Comparison of ENCODE assay signal across 9 cellular contexts in genomic region chr2:179268277-179268935, GRCh38. TPM values are rescaled to one million over a fixed set of nuclear protein-coding genes. Genes with fewer than 3 reads are reported as not detected.
DNase-seq lines count a peak whose midpoint lies in the region; ATAC-seq lines count a peak whose summit lies in the region.
"Had no signal": no experiment of that assay in that cellular context is flagged by ENCODE, and none has a peak within 500 bp of the region (broad histone marks: within the 10 kb centered on the region; RNA-seq: fewer than 3 reads in every experiment).

No MANE protein-coding gene starts in this region.

- peak overlapping the region; percentile 31 for H3K9ac ChIP-seq in mesenchymal stem cell (ENCODE audit: low read length)

- no peaks in the 10 kb centered on the region for H3K79me1 ChIP-seq in mesenchymal stem cell (replicated peaks; ENCODE audit: low read length, poor library complexity, severe bottlenecking)

- no peak overlapping the region for H2BK5ac ChIP-seq in mesenchymal stem cell (ENCODE audit: low read depth, low read length, poor library complexity, severe bottlenecking)

- H3K4me3 ChIP-seq in SJSA1: no peak overlapping the region
- no peak overlapping the region for H3K4me3 ChIP-seq in mesenchymal stem cell (ENCODE audit: insufficient read depth in 1 of 2, low read depth in 1 of 2, low read length in 2 of 2)

- H3K9me3 ChIP-seq in SJSA1 (replicated peaks): no peaks in the 10 kb centered on the region
- H3K9me3 ChIP-seq in mesenchymal stem cell (ENCODE audit: control insufficient read depth, low read length): no peaks in the 10 kb centered on the region

- DNase-seq in NOMO-1 (lab: John Stamatoyannopoulos, UW; ENCODE audit: unreplicated experiment in 2 of 2) (peak; percentile 41 to 43), NOMO-1 treated with dmso at 0.1 percent for 144 hours (lab: John Stamatoyannopoulos, UW; ENCODE audit: unreplicated experiment) (no peak), SJSA1 (ENCODE audit: low read depth in 1 of 2, low spot score in 2 of 2) (peak; percentile 81 to 86), mesenchymal stem cell (peak; percentile 25), left colon (no peak), NCI-H524 treated with DMSO at 0.1 percent for 48 hours (lab: John Stamatoyannopoulos, UW) (no peak), NCI-H82 (lab: John Stamatoyannopoulos, UW) (no peak)

- H3K4me1 ChIP-seq in SJSA1 (replicated peaks) (peaks cover 61% of the 10 kb centered on the region), mesenchymal stem cell (ENCODE audit: control insufficient read depth, insufficient read depth, low read depth, low read length) (no peaks in the 10 kb centered on the region)

- H3K14ac ChIP-seq in mesenchymal stem cell (ENCODE audit: low read length in 2 of 2): no peak overlapping the region

- no peak overlapping the region for H3K4me2 ChIP-seq in mesenchymal stem cell (ENCODE audit: low read length, poor library complexity, severe bottlenecking)

- H3K27ac ChIP-seq in SJSA1 (peak overlapping the region; percentile 41), mesenchymal stem cell (ENCODE audit: low read length, poor library complexity, severe bottlenecking) (no peak overlapping the region)

- no peak overlapping the region for H2BK120ac ChIP-seq in mesenchymal stem cell (ENCODE audit: low read depth, low read length)

- H4K8ac ChIP-seq in mesenchymal stem cell (ENCODE audit: low read length): no peak overlapping the region

- no peak overlapping the region for H2AFZ ChIP-seq in mesenchymal stem cell (ENCODE audit: low read depth, low read length)

- H4K91ac ChIP-seq in mesenchymal stem cell (ENCODE audit: low read length): no peak overlapping the region

- peaks cover 10% of the 10 kb centered on the region; the same call in 1 of the 2 replicates for H3K36me3 ChIP-seq in SJSA1
- H3K36me3 ChIP-seq in mesenchymal stem cell (ENCODE audit: control insufficient read depth in 1 of 2, insufficient read depth in 2 of 2, low read depth in 1 of 2, low read length in 2 of 2): no peaks in the 10 kb centered on the region

- intact Hi-C loops in left colon (cut with DNase I, micrococcal nuclease): no loop called here

- ATAC-seq in HG02852 (IDR thresholded peaks at IDR 0.05; ENCODE audit: unreplicated experiment) (peak; percentile 46), left colon (no peak)
- ATAC-seq: Panc1 had no signal

- no peak overlapping the region for H3K23ac ChIP-seq in mesenchymal stem cell (ENCODE audit: low read length in 2 of 2)

- H3K4ac ChIP-seq in mesenchymal stem cell (ENCODE audit: low read depth in 1 of 2, low read length in 2 of 2): peak overlapping the region in 1 of 2 experiments; percentile 15

- no peak overlapping the region for H2BK12ac ChIP-seq in mesenchymal stem cell (ENCODE audit: low read length in 2 of 2)

- H3K27me3 ChIP-seq in SJSA1 (replicated peaks) (no peaks in the 10 kb centered on the region), mesenchymal stem cell (ENCODE audit: control insufficient read depth in 1 of 2, insufficient read depth in 1 of 2, low read length in 2 of 2) (no peaks in the 10 kb centered on the region)

- H3K18ac ChIP-seq in mesenchymal stem cell (ENCODE audit: low read depth in 1 of 2, low read length in 2 of 2): no peak overlapping the region

- H2AK5ac ChIP-seq in mesenchymal stem cell (ENCODE audit: low read length, severe bottlenecking): no peak overlapping the region

- no peak overlapping the region for H2BK15ac ChIP-seq in mesenchymal stem cell (ENCODE audit: low read depth, poor library complexity, severe bottlenecking)

- 63% methylated on average over 1 of the region's 1 CpG for WGBS in mesenchymal stem cell

RNA-seq across cellular contexts. Expression of gene SESTD1, which starts 3.8 kb away (rescaled TPM):
- total RNA-seq in SJSA1 (2014; rRNA removed; shearing (Covaris generic)): 23.1 and 26.8 TPM in 2 replicates
- polyA plus RNA-seq in mesenchymal stem cell (2013, experiment 1 of 2): 28.8 TPM
- polyA plus RNA-seq in mesenchymal stem cell (2013, experiment 2 of 2): 29.6 TPM
- total RNA-seq in left colon: 10 to 100 TPM; 35.9 to 47.5 TPM

Comparison
In these comparisons a context has a peak if more than half of its experiments do, and no peak if none do; other contexts are left out.
1. DNase-seq: peak in NOMO-1 (2 of 2), SJSA1 (2 of 2) and mesenchymal stem cell (single experiment); none in NOMO-1 treated with dmso at 0.1 percent for 144 hours (single experiment), left colon (0 of 2), NCI-H524 treated with DMSO at 0.1 percent for 48 hours (single experiment) and NCI-H82 (single experiment).